8 cellular contexts compared by ENCODE assay signal in the genomic region with DNA sequence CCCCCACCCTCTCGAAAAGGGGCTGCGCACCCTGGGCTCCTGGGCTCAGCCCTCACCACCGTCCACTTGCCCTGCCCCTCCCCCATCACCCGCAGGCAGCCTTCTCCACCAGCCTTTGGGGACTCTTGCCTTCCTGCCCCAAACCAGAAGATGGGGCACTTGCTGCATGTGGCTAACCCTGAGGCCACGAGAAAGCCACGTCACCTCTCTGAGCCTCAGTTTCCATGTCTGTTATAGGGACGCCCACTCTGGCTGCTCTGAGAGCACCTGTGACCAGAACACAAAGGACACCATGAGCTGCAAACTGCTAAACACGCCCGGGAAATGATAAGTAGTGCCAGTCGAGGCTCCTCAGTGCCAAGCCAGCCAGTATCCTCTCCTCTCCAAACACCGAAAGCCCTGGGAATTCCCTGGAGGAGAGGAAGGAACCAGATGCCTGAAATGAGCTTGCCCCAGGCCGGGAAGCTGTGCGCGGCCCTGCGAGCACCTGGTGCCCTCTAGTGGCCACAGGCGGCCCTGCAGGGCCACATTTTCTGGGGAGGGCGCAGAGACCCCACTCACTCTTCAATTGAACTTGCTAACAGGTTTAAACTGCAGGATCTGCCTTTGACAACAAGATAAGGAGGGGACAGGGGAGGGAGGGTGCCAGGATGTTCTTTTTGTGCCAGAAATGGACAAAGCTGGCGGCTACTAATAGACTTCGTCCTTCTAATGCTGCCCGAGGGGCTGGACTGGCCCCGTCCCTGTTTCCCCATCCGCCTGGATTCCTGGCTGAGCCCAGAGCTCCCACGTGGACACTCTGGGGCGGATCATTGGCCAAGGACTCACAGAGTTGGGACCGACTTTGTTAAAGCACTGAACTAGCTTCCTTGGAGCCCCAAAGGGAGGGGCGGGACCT. TPM values are rescaled to one million over a fixed set of nuclear protein-coding genes. Genes with fewer than 3 reads are reported as not detected.
DNase-seq lines count a peak whose midpoint lies in the region; TF ChIP-seq lines count a peak whose summit lies in the region.

No MANE protein-coding gene starts in this region.

- intact Hi-C loops in lower leg skin (cut with DNase I; ENCODE audit: low total_unique reads): loop anchor here (5.0 kb wide), 1 partner anchor 54 kb away; no protein-coding TSS in a partner anchor

- TF ChIP-seq POLR2A in lower leg skin (IDR thresholded peaks at IDR 0.05): no peak

- TF ChIP-seq CTCF in lower leg skin (IDR thresholded peaks at IDR 0.05): peak in 2 of 3 donors; percentile 33 to 89

- DNase-seq in AG20443 (ENCODE audit: low spot score) (peak; percentile 91), GM19238 (ENCODE audit: insufficient read length, low spot score) (peak; percentile 67), NCI-H1105 treated with DMSO at 0.1 percent for 48 hours (lab: John Stamatoyannopoulos, UW) (peak; percentile 56), ecto neural progenitor cell (ENCODE audit: low spot score) (peak; percentile 88), lower leg skin (ENCODE audit: low spot score in 2 of 2) (peak in 1 of 2 donors; percentile 39), NCI-H187 treated with DMSO at 0.1 percent for 48 hours (lab: John Stamatoyannopoulos, UW) (no peak)
- DNase-seq in activated CD4-positive, alpha-beta T cell treated with anti-CD3 and anti-CD28 coated beads for 4 hours: peak; percentile 11 to 25
- DNase-seq in stimulated activated CD8-positive, alpha-beta memory T cell treated with anti-CD3 and anti-CD28 coated beads, Interleukin-15, amount 100 ng/mL, for 24 hours (ENCODE audit: low read depth): peak; percentile 37

- no peak overlapping the region for H3K4me3 ChIP-seq in lower leg skin (ENCODE audit: low read depth, poor library complexity, severe bottlenecking)

- 15 to 17% methylated on average over 22 to 26 of the region's 26 CpGs for WGBS in lower leg skin, 2 donors

RNA-seq across cellular contexts. Expression of gene SERPINA9, which starts 10.2 kb away (rescaled TPM):
- total RNA-seq in lower leg skin: 1 to 10 TPM in 3 of 4 donors, under 1 TPM in 1; 0.42 to 3.7 (median 1.5) TPM

RNA-seq across cellular contexts. Expression of gene SERPINA12, which starts 23.1 kb away (rescaled TPM):
- 100 to 1,000 TPM; 345 to 790 (median 421) TPM for total RNA-seq in lower leg skin

RNA-seq across cellular contexts. Expression of gene SERPINA11, which starts 33.6 kb away (rescaled TPM):
- under 1 TPM in 1 of 4 donors, not detected in 3; 0.36 TPM for total RNA-seq in lower leg skin
